In the genomic region with DNA sequence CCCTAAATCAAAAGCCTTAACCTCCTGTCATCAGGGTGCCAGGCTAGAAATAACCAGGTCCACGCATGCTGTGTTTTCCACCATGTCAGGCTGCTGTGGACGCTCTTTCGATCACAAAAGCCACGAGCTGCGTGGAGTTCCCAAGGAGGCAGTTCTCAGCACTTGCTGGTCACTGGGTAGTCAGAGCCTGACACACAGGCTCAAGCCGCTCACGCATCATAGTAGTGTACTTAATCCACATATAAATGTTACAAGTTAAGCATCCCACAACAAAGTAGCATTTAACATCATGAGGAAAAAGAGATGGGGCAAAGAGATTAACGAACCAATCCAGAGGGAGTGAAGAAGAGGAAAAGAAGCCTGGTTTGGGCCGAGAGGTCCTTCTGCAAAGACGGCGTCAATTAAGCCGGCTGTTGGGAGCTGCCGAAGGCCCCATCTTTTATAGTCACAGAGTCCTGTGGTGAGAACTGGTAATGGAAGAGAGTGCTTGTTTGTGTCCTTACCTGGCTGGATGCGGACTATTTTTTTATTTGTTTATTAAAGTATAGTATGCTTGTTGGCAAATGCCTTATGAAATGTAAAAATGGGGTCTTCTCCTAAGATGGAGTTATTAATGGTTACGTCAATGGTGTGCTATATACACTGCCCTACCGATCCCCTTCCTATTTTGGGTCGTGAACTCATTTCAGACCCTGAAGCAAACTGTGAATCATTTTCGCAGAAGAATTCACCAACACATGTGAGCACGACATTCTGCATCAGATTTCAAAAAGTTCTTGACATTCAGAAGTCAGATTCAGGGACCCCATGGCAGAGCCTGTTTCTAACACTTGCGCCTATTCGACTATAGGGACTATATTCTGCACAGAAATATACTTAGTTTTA, we compare ENCODE assay signal across 8 cellular contexts. TPM values are rescaled to one million over a fixed set of nuclear protein-coding genes. Genes with fewer than 3 reads are reported as not detected.
DNase-seq lines count a peak whose midpoint lies in the region; ATAC-seq and TF ChIP-seq lines count a peak whose summit lies in the region.

No MANE protein-coding gene starts in this region.

- H3K9ac ChIP-seq in SK-N-SH = peak overlapping the region; percentile 79
- H3K9ac ChIP-seq in endocrine pancreas (ENCODE audit: control insufficient read depth, insufficient read depth, low read length) = peak overlapping the region; percentile 93

- peak overlapping the region; percentile 71 to 91 for H3K27ac ChIP-seq in SK-N-SH (ENCODE audit: low read depth in 2 of 2, low read length in 1 of 2)

- peak overlapping the region; percentile 87 to 94 for H3K4me3 Mint-ChIP-seq in CD14-positive monocyte
- peak overlapping the region; percentile 85 to 98 (median 95) for H3K4me3 Mint-ChIP-seq in naive B cell

- intact Hi-C loops in CD14-positive monocyte (cut with micrococcal nuclease) = loop anchor here (5.0 to 10.0 kb wide), 3 partner anchors 82 to 1145 kb away; a partner anchor contains a TSS

- POLR2A ChIA-PET in SK-N-SH (lab: Yijun Ruan, JAX) = no interaction called here

- H3K9me2 ChIP-seq in SK-N-SH = no peaks in the 10 kb centered on the region

- TF ChIP-seq RAD21 in SK-N-SH (IDR thresholded peaks at IDR 0.05; ENCODE audit: low read length) = no peak

- H3K27me3 ChIP-seq in SK-N-SH (ENCODE audit: insufficient read depth) (no peaks in the 10 kb centered on the region), endocrine pancreas (ENCODE audit: control insufficient read depth, insufficient read depth, low read length) (no peaks in the 10 kb centered on the region)

- H3K4me2 ChIP-seq in SK-N-SH = peak overlapping the region; percentile 84

- H3K79me2 ChIP-seq in SK-N-SH (ENCODE audit: insufficient read depth) = peaks cover 48% of the 10 kb centered on the region

- ATAC-seq in GM18867 (IDR thresholded peaks at IDR 0.05; ENCODE audit: unreplicated experiment) (peak; percentile 15), HG03159 (IDR thresholded peaks at IDR 0.05; ENCODE audit: unreplicated experiment) (peak; percentile 9), naive B cell (ENCODE audit: low read depth in 2 of 2) (peak in 1 of 2 donors; percentile 1), HG03097 (IDR thresholded peaks at IDR 0.05; ENCODE audit: low FRiP score, unreplicated experiment) (no peak)

- no peak for TF ChIP-seq CTCF in CD14-positive monocyte (IDR thresholded peaks at IDR 0.05)
- no peak for TF ChIP-seq CTCF in SK-N-SH (IDR thresholded peaks at IDR 0.05)

- peak overlapping the region; percentile 84 to 94 (median 91) for H3K27ac Mint-ChIP-seq in CD14-positive monocyte
- H3K27ac Mint-ChIP-seq in naive B cell = peak overlapping the region; percentile 57 to 97 (median 94)

- H3K36me3 ChIP-seq in SK-N-SH (replicated peaks in 1 of 2; ENCODE audit: control insufficient read depth in 1 of 2, insufficient read depth in 2 of 2, low read length in 1 of 2) = peaks cover 9 to 11% of the 10 kb centered on the region in 2 experiments
- peaks cover 5% of the 10 kb centered on the region for H3K36me3 ChIP-seq in endocrine pancreas (ENCODE audit: control insufficient read depth, insufficient read depth, low read length)

- peaks cover 18% of the 10 kb centered on the region; the same call in 1 of the 2 replicates for H4K20me1 ChIP-seq in SK-N-SH (ENCODE audit: insufficient read depth)

- H3K4me1 ChIP-seq in SK-N-SH (ENCODE audit: control insufficient read depth in 1 of 2, insufficient read depth in 2 of 2, low read depth in 1 of 2, low read length in 1 of 2) (peaks cover 19 to 24% of the 10 kb centered on the region in 2 experiments; a peak in 3 of 4 replicates), endocrine pancreas (ENCODE audit: control insufficient read depth, insufficient read depth, low read length) (peaks cover 23% of the 10 kb centered on the region)

- H3K4me3 ChIP-seq in SK-N-SH (ENCODE audit: low read depth in 2 of 2, low read length in 1 of 2) = peak overlapping the region; percentile 75 to 80
- H3K4me3 ChIP-seq in endocrine pancreas (ENCODE audit: control insufficient read depth, insufficient read depth, low read length) = peak overlapping the region; percentile 73

- H3K27me3 Mint-ChIP-seq in CD14-positive monocyte (ENCODE audit: low read depth in 3 of 3) (peaks cover 0 to 1% (median 0%) of the 10 kb centered on the region in 3 donors), naive B cell (no peaks in the 10 kb centered on the region)

- DNase-seq in CD14-positive monocyte (ENCODE audit: low spot score) = no peak
- DNase-seq in SK-N-SH = peak; percentile 31
- no peak for DNase-seq in naive B cell
- no peak for DNase-seq in DMS153 treated with DMSO at 0.1 percent for 48 hours (lab: John Stamatoyannopoulos, UW; ENCODE audit: unreplicated experiment)

- H3F3A ChIP-seq in SK-N-SH (replicated peaks; ENCODE audit: insufficient read depth) = peaks cover under 1% of the 10 kb centered on the region

- H3K4me1 Mint-ChIP-seq in CD14-positive monocyte = peaks cover 50% of the 10 kb centered on the region
- H3K4me1 Mint-ChIP-seq in naive B cell = peaks cover 37 to 48% (median 40%) of the 10 kb centered on the region in 3 donors

- CTCF ChIA-PET in SK-N-SH (lab: Yijun Ruan, JAX) = interaction anchor here (0.8 to 3.0 kb wide), 5 partner anchors 95 to 550 kb away, joined by 3 to 16 read pairs (median 4); no protein-coding TSS in a partner anchor

- WGBS in SK-N-SH (ENCODE audit: low lambda C conversion rate) = 37% methylated on average over 21 of the region's 21 CpGs

- H3K36me3 Mint-ChIP-seq in CD14-positive monocyte (peaks cover 16 to 18% of the 10 kb centered on the region in 2 donors), naive B cell (no peaks in the 10 kb centered on the region)

- TF ChIP-seq EP300 in SK-N-SH (IDR thresholded peaks at IDR 0.05; ENCODE audit: borderline replicate concordance in 1 of 2, low read depth in 1 of 2, low read length in 1 of 2) = no peak

- H3K9me3 Mint-ChIP-seq in CD14-positive monocyte = no peaks in the 10 kb centered on the region
- no peaks in the 10 kb centered on the region for H3K9me3 Mint-ChIP-seq in naive B cell

- H2AFZ ChIP-seq in SK-N-SH (ENCODE audit: low read depth) = peak overlapping the region; percentile 70

- H3K9me3 ChIP-seq in SK-N-SH = no peaks in the 10 kb centered on the region
- H3K9me3 ChIP-seq in endocrine pancreas (ENCODE audit: control insufficient read depth, low read length) = no peaks in the 10 kb centered on the region

TF ChIP-seq in SK-N-SH, 30 proteins besides CTCF, POLR2A, EP300 and RAD21:
- TF ChIP-seq, protein P1, sequence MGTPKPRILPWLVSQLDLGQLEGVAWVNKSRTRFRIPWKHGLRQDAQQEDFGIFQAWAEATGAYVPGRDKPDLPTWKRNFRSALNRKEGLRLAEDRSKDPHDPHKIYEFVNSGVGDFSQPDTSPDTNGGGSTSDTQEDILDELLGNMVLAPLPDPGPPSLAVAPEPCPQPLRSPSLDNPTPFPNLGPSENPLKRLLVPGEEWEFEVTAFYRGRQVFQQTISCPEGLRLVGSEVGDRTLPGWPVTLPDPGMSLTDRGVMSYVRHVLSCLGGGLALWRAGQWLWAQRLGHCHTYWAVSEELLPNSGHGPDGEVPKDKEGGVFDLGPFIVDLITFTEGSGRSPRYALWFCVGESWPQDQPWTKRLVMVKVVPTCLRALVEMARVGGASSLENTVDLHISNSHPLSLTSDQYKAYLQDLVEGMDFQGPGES (IDR thresholded peaks at IDR 0.05; ENCODE audit: low read depth, low read length) = no peak
- TF ChIP-seq SMC3 (IDR thresholded peaks at IDR 0.05; ENCODE audit: low read depth, low read length) (no peak), ELF1 (IDR thresholded peaks at IDR 0.05) (no peak), MEF2A (IDR thresholded peaks at IDR 0.05; ENCODE audit: borderline replicate concordance, low read depth) (no peak), GATA2 (CRISPR knock-in tag; IDR thresholded peaks at IDR 0.05) (no peak), MXI1 (IDR thresholded peaks at IDR 0.05; ENCODE audit: low read depth, low read length) (peak; percentile 51; the same call in 1 of the 2 replicates)
TF ChIP-seq in SK-N-SH: peak in this region for 1.

RNA-seq across cellular contexts. Expression of a gene that starts 0.7 kb away (rescaled TPM):
- polyA plus RNA-seq in CD14-positive monocyte = 10 to 100 TPM in 1 of 2 donors, 1 to 10 TPM in 1; 10.0 to 10.5 TPM
- 8.0 and 11.9 TPM in 2 replicates for polyA plus RNA-seq in SK-N-SH (2012; rRNA removed)
- polyA plus RNA-seq in SK-N-SH (2012; cell fraction: cytosol; rRNA removed) = 10.8 and 18.4 TPM in 2 replicates
- 9.5 and 16.9 TPM in 2 replicates for polyA plus RNA-seq in SK-N-SH (2012; cell fraction: nucleus; rRNA removed)
- polyA plus RNA-seq in naive B cell (ENCODE audit: low read depth in 6 of 6) = 10 to 100 TPM; 12.4 to 23.9 (median 17.6) TPM

RNA-seq across cellular contexts. Expression of a gene that starts 1.0 kb away (rescaled TPM):
- 10 to 100 TPM in 1 of 2 donors, 1 to 10 TPM in 1; 6.7 to 11.3 TPM for polyA plus RNA-seq in CD14-positive monocyte
- polyA plus RNA-seq in SK-N-SH (2012; rRNA removed) = 15.5 and 21.8 TPM in 2 replicates
- polyA plus RNA-seq in SK-N-SH (2012; cell fraction: cytosol; rRNA removed) = 24.9 and 30.0 TPM in 2 replicates
- polyA plus RNA-seq in SK-N-SH (2012; cell fraction: nucleus; rRNA removed) = 16.9 and 24.2 TPM in 2 replicates
- polyA plus RNA-seq in naive B cell (ENCODE audit: low read depth in 6 of 6) = 1 to 10 TPM; 3.4 to 5.9 (median 4.3) TPM
